ENCODE assay signal across 1 cellular context in the genomic region with DNA sequence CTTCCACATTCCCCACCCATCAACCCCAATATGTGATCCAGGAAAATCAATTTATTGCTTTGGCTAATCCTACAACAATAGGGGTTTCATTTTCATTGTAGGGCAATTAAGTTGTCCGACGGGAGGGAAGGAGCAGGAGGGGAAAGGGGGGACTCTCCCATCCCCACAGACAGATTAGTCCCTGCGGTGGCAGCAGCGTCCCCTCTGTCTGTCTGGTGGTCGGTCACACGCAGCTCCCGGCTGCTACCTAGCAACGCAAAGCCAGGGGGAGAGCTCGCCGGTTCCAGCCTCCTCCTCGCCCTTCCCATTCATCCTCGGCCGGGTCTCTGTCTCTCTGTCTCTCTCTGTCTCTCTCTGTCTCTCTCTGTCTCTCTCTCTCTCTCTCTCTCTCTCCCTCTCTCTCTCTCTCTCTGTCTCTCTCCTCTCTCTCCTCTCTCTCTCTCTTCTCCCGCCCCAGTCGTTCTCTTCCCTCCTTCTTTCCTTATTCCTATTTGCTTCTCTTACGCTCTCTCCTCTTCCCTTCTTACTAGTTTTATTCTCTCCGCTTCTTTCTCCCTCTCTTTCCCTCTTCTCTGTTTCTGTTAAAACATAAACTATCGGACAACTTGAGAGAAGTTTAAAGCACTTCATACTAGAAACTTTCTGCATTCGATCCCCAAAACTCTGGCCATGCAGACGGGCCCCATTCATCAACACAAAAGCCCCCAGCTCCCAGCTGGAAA.
TF ChIP-seq lines count a peak whose summit lies in the region.

No MANE protein-coding gene starts in this region.

TF ChIP-seq in HEK293, 187 proteins besides CTCF, POLR2A, EP300 and RAD21 (continued from another document):
- TF ChIP-seq, protein P1, sequence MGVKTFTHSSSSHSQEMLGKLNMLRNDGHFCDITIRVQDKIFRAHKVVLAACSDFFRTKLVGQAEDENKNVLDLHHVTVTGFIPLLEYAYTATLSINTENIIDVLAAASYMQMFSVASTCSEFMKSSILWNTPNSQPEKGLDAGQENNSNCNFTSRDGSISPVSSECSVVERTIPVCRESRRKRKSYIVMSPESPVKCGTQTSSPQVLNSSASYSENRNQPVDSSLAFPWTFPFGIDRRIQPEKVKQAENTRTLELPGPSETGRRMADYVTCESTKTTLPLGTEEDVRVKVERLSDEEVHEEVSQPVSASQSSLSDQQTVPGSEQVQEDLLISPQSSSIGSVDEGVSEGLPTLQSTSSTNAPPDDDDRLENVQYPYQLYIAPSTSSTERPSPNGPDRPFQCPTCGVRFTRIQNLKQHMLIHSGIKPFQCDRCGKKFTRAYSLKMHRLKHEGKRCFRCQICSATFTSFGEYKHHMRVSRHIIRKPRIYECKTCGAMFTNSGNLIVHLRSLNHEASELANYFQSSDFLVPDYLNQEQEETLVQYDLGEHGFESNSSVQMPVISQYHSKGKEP (tag by site-specific recombination; IDR thresholded peaks at IDR 0.05): no peak
- TF ChIP-seq ZBTB8A (tag by site-specific recombination; IDR thresholded peaks at IDR 0.05): no peak
- TF ChIP-seq ZNF768 (tag by site-specific recombination; IDR thresholded peaks at IDR 0.05): no peak
- TF ChIP-seq, protein P2, sequence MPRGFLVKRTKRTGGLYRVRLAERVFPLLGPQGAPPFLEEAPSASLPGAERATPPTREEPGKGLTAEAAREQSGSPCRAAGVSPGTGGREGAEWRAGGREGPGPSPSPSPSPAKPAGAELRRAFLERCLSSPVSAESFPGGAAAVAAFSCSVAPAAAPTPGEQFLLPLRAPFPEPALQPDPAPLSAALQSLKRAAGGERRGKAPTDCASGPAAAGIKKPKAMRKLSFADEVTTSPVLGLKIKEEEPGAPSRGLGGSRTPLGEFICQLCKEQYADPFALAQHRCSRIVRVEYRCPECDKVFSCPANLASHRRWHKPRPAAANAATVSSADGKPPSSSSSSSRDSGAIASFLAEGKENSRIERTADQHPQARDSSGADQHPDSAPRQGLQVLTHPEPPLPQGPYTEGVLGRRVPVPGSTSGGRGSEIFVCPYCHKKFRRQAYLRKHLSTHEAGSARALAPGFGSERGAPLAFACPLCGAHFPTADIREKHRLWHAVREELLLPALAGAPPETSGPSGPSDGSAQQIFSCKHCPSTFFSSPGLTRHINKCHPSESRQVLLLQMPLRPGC (tag by site-specific recombination; IDR thresholded peaks at IDR 0.05): no peak
- TF ChIP-seq, protein P3, sequence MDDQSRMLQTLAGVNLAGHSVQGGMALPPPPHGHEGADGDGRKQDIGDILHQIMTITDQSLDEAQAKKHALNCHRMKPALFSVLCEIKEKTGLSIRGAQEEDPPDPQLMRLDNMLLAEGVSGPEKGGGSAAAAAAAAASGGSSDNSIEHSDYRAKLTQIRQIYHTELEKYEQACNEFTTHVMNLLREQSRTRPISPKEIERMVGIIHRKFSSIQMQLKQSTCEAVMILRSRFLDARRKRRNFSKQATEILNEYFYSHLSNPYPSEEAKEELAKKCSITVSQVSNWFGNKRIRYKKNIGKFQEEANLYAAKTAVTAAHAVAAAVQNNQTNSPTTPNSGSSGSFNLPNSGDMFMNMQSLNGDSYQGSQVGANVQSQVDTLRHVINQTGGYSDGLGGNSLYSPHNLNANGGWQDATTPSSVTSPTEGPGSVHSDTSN (CRISPR knock-in tag; IDR thresholded peaks at IDR 0.05): no peak
- no peak for TF ChIP-seq ZNF10 (tag by site-specific recombination; IDR thresholded peaks at IDR 0.05)
- TF ChIP-seq ZNF350 (tag by site-specific recombination; IDR thresholded peaks at IDR 0.05): no peak
- TF ChIP-seq ZNF404 (tag by site-specific recombination; IDR thresholded peaks at IDR 0.05): no peak
- TF ChIP-seq ZNF843 (tag by site-specific recombination; IDR thresholded peaks at IDR 0.05): no peak
